In the genomic region with DNA sequence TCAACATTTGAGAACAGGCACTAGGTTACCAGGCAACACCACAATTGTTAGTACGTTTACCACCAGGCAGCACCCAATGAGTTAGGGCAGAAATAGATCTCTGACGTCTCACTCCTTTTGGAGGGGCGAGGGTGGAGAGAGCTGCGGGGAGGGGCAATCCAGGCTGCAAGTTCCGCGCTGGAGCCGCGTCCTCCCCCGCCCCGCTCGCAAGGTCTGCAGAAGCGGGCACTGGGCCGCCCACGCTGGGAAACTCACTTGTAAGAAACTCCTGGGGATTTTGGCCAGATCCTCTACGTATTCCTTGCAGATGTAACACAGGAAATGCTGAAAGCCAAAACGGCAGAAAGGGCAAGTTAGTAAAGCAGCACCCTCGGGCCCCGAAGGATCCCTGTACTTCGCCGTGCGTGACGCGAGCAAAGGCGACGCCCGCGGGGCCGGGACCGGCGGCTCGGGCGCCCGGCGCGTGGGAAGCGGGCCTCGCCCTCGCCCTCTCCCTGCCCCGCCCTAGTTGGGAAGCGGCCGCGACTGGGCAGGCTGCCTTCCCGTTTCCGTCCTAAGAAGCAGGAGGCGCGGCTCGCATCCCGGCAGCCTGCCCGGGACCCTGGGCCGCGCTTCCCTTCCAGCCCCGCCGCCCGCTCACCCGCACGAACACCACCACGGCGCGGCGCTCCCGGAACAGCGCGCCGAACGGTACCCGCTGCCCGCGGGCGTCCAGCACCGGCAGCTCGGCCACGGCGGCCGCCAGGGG, we compare ENCODE assay signal across 8 cellular contexts. TPM values are rescaled to one million over a fixed set of nuclear protein-coding genes. Genes with fewer than 3 reads are reported as not detected.
DNase-seq lines count a peak whose midpoint lies in the region; TF ChIP-seq lines count a peak whose summit lies in the region.

No MANE protein-coding gene starts in this region.

- intact Hi-C loops in vagina (cut with DNase I) = loop anchor here (2.0 to 10.0 kb wide), 2 partner anchors 36 to 240 kb away; a partner anchor contains a TSS

- H3K4me1 ChIP-seq in vagina = peaks cover 25% of the 10 kb centered on the region

- no peak for TF ChIP-seq CTCF in vagina (IDR thresholded peaks at IDR 0.05)

- CTCF ChIA-PET in HEK293T (lab: Yijun Ruan, JAX) = no interaction called here

- peak in 1 of 2 donors; percentile 20 for TF ChIP-seq POLR2A in vagina (IDR thresholded peaks at IDR 0.05)

- DNase-seq in GM03348 (ENCODE audit: low spot score) = peak; percentile 93
- peak; percentile 63 for DNase-seq in HEK293T (ENCODE audit: extremely low spot score)
- DNase-seq in NCI-H1417 treated with DMSO at 0.1 percent for 48 hours (lab: John Stamatoyannopoulos, UW) = peak; percentile 59
- peak; percentile 61 for DNase-seq in T1000 (lab: John Stamatoyannopoulos, UW)
- DNase-seq in astrocyte of the hippocampus (ENCODE audit: low read depth, low spot score) = peak; percentile 89
- peak; percentile 73 to 75 for DNase-seq in hippocampal formation (lab: John Stamatoyannopoulos, UW)
- DNase-seq in renal cortical epithelial cell (ENCODE audit: low read depth) = peak; percentile 88
- peak in 1 of 2 donors; percentile 90 for DNase-seq in vagina (ENCODE audit: extremely low spot score in 2 of 2)

- peak overlapping the region; percentile 93 for H3K27ac ChIP-seq in vagina

- H3K36me3 ChIP-seq in vagina = peaks cover 0 to 20% of the 10 kb centered on the region in 2 donors

- H3K9me3 ChIP-seq in vagina = no peaks in the 10 kb centered on the region

- H3K27me3 ChIP-seq in vagina = no peaks in the 10 kb centered on the region

- H3K4me3 ChIP-seq in vagina = peak overlapping the region; percentile 57 to 84

- POLR2A ChIA-PET in HEK293T (lab: Yijun Ruan, JAX) = interaction anchor here (0.8 to 1.5 kb wide), 3 partner anchors 36 to 213 kb away, joined by 3 to 5 read pairs (median 5); a partner anchor contains a TSS

TF ChIP-seq in HEK293T, 16 proteins besides CTCF, POLR2A, EP300 and RAD21:
- TF ChIP-seq ZNF384 (IDR thresholded peaks at IDR 0.05) (no peak), LEF1 (IDR thresholded peaks at IDR 0.05; ENCODE audit: borderline replicate concordance) (peak; percentile 22; the same call in 1 of the 2 replicates)

RNA-seq across cellular contexts. Expression of a gene that starts 0.5 kb away (rescaled TPM):
- total RNA-seq in renal cortical epithelial cell = 18.4 and 43.1 TPM in 2 replicates
- total RNA-seq in vagina = 15.0 TPM

RNA-seq across cellular contexts. Expression of a gene that starts 35.0 kb away (rescaled TPM):
- total RNA-seq in renal cortical epithelial cell (30.6 and 55.7 TPM in 2 replicates), vagina (15.7 TPM)
